26 cellular contexts compared by ENCODE assay signal in the genomic region with DNA sequence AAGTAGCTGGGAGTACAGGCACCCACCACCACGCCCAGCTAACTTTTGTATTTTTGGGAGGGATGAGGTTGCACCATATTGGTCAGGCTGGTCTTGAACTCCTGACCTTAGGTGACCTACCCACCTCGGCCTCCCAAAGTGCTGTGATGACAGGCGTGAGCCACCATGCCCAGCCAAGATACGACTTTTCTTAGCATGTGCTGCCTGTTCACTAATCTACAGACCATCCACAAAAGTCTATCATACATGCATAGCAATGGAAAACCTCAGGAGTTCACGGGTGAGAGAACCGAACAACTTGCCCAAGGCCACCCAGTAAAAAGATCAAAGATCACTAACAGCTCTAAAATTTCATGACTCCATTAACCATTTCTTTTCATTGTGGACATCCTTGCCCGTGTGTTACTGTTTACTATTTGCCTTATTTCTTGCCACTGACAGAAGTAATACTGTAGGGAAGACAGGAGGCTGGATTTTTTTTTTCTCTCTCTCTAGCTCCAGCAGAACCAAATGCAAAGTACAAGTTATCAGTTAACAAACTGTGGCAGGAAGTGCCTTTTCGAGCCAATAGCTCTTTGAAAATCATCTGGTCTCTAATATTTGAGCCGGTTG.
DNase-seq lines count a peak whose midpoint lies in the region; ATAC-seq and TF ChIP-seq lines count a peak whose summit lies in the region.
"Had no signal": no experiment of that assay in that cellular context is flagged by ENCODE, and none has a peak within 500 bp of the region (broad histone marks: within the 10 kb centered on the region; RNA-seq: fewer than 3 reads in every experiment).

No MANE protein-coding gene starts in this region.

- peaks cover 7% of the 10 kb centered on the region for H3K4me1 ChIP-seq in testis
- H3K4me1 ChIP-seq: pancreas, uterus had no signal

- no peaks in the 10 kb centered on the region for H3K27me3 ChIP-seq in CD4-positive, alpha-beta T cell (ENCODE audit: control insufficient read depth, insufficient read depth, low read length)
- H3K27me3 ChIP-seq in testis: no peaks in the 10 kb centered on the region
- H3K27me3 ChIP-seq: foreskin keratinocyte, pancreas, SJSA1, uterus had no signal

- peak overlapping the region; percentile 88 for H3K27ac ChIP-seq in CD4-positive, alpha-beta T cell (ENCODE audit: low read depth, low read length)
- no peak overlapping the region for H3K27ac ChIP-seq in testis
- H3K27ac ChIP-seq: foreskin keratinocyte, pancreas, SJSA1, uterus, WERI-Rb-1 had no signal

- intact Hi-C loops in CD4-positive, alpha-beta T cell (cut with DNase I, micrococcal nuclease): loop anchor here in 1 of 2 experiments (5.0 kb wide), 3 partner anchors 184 to 479 kb away; no protein-coding TSS in a partner anchor
- intact Hi-C loops in testis (cut with DNase I; ENCODE audit: low total_unique reads): no loop called here

- H3K9me3 Mint-ChIP-seq in activated CD8-positive, alpha-beta memory T cell treated with anti-CD3 and anti-CD28 coated beads, Interleukin-2, amount 10 ng/mL, durations not matched to agents 7 days and 5 days (ENCODE audit: low read depth): peaks cover 12% of the 10 kb centered on the region
- H3K9me3 Mint-ChIP-seq in CD4-positive, alpha-beta T cell: peaks cover 3% of the 10 kb centered on the region
- H3K9me3 Mint-ChIP-seq in WTC11: peaks cover 19% of the 10 kb centered on the region
- H3K9me3 Mint-ChIP-seq in effector memory CD8-positive, alpha-beta T cell: peaks cover 0 to 1% of the 10 kb centered on the region in 2 donors

- H3K27me3 Mint-ChIP-seq in activated CD8-positive, alpha-beta memory T cell treated with anti-CD3 and anti-CD28 coated beads, Interleukin-2, amount 10 ng/mL, durations not matched to agents 7 days and 5 days: no peaks in the 10 kb centered on the region
- no peaks in the 10 kb centered on the region for H3K27me3 Mint-ChIP-seq in CD4-positive, alpha-beta T cell
- H3K27me3 Mint-ChIP-seq in WTC11 (ENCODE audit: low read depth): no peaks in the 10 kb centered on the region
- H3K27me3 Mint-ChIP-seq in effector memory CD8-positive, alpha-beta T cell: no peaks in the 10 kb centered on the region

- CTCF ChIA-PET in activated CD8-positive, alpha-beta memory T cell treated with anti-CD3 and anti-CD28 coated beads, Interleukin-2, amount 10 ng/mL, durations not matched to agents 7 days and 5 days (lab: Charles Lee): interaction anchor here (0.6 to 1.6 kb wide), 4 partner anchors 13 to 94 kb away, joined by 3 read pairs; no protein-coding TSS in a partner anchor
- CTCF ChIA-PET in CD4-positive, alpha-beta T cell (lab: Charles Lee): interaction anchor here (1.4 to 1.5 kb wide), 2 partner anchors 35 to 62 kb away, joined by 3 to 4 read pairs; no protein-coding TSS in a partner anchor
- CTCF ChIA-PET in WTC11 (lab: Charles Lee) (no interaction called here), HEK293T (lab: Yijun Ruan, JAX) (interaction anchor here (1.4 kb wide), 1 partner anchor 17 kb away, joined by 3 read pairs; no protein-coding TSS in a partner anchor)

- no peak overlapping the region for H3K4me3 Mint-ChIP-seq in activated CD8-positive, alpha-beta memory T cell treated with anti-CD3 and anti-CD28 coated beads, Interleukin-2, amount 10 ng/mL, durations not matched to agents 7 days and 5 days
- peak overlapping the region; percentile 86 for H3K4me3 Mint-ChIP-seq in CD4-positive, alpha-beta T cell
- no peak overlapping the region for H3K4me3 Mint-ChIP-seq in WTC11
- H3K4me3 Mint-ChIP-seq in effector memory CD8-positive, alpha-beta T cell: peak overlapping the region; percentile 63 to 91
- H3K4me3 Mint-ChIP-seq: nephron had no signal

- peak overlapping the region; percentile 20 for H3K27ac Mint-ChIP-seq in activated CD8-positive, alpha-beta memory T cell treated with anti-CD3 and anti-CD28 coated beads, Interleukin-2, amount 10 ng/mL, durations not matched to agents 7 days and 5 days
- H3K27ac Mint-ChIP-seq in CD4-positive, alpha-beta T cell: peak overlapping the region; percentile 95
- H3K27ac Mint-ChIP-seq in WTC11: no peak overlapping the region
- H3K27ac Mint-ChIP-seq in effector memory CD8-positive, alpha-beta T cell: peak overlapping the region; percentile 73 to 88
- H3K27ac Mint-ChIP-seq: nephron had no signal

- ATAC-seq in activated CD8-positive, alpha-beta memory T cell treated with anti-CD3 and anti-CD28 coated beads, Interleukin-2, amount 10 ng/mL, durations not matched to agents 7 days and 5 days: no peak
- no peak for ATAC-seq in CD4-positive, alpha-beta T cell (ENCODE audit: poor library complexity)
- ATAC-seq in WTC11: no peak
- ATAC-seq in effector memory CD8-positive, alpha-beta T cell (replicated peaks): no peak
- ATAC-seq: foreskin keratinocyte, left lobe of liver, pancreas, right cardiac atrium had no signal

- H3K4me1 Mint-ChIP-seq in activated CD8-positive, alpha-beta memory T cell treated with anti-CD3 and anti-CD28 coated beads, Interleukin-2, amount 10 ng/mL, durations not matched to agents 7 days and 5 days: peaks cover 60% of the 10 kb centered on the region
- H3K4me1 Mint-ChIP-seq in CD4-positive, alpha-beta T cell (ENCODE audit: low read depth): peaks cover 92% of the 10 kb centered on the region
- H3K4me1 Mint-ChIP-seq in WTC11: peaks cover 37% of the 10 kb centered on the region
- peaks cover 45 to 72% of the 10 kb centered on the region in 2 donors for H3K4me1 Mint-ChIP-seq in effector memory CD8-positive, alpha-beta T cell (ENCODE audit: low read depth in 2 of 2)

- H3K4me3 ChIP-seq in testis: no peak overlapping the region
- H3K4me3 ChIP-seq: pancreas, SJSA1, uterus had no signal

- WGBS in testis, 2 donors: 87 to 90% methylated on average over 9 of the region's 9 CpGs

- H3K36me3 Mint-ChIP-seq in activated CD8-positive, alpha-beta memory T cell treated with anti-CD3 and anti-CD28 coated beads, Interleukin-2, amount 10 ng/mL, durations not matched to agents 7 days and 5 days: peaks cover 27% of the 10 kb centered on the region
- peaks cover 57% of the 10 kb centered on the region for H3K36me3 Mint-ChIP-seq in CD4-positive, alpha-beta T cell (ENCODE audit: low read depth)
- H3K36me3 Mint-ChIP-seq in WTC11: peaks cover 30% of the 10 kb centered on the region
- H3K36me3 Mint-ChIP-seq in effector memory CD8-positive, alpha-beta T cell (ENCODE audit: insufficient read depth): peaks cover 12% of the 10 kb centered on the region

- no peak for TF ChIP-seq CTCF in CD4-positive, alpha-beta T cell (IDR thresholded peaks at IDR 0.05)
- TF ChIP-seq CTCF in WTC11 (IDR thresholded peaks at IDR 0.05) (no peak), testis (IDR thresholded peaks at IDR 0.05) (no peak)

- no peaks in the 10 kb centered on the region for H3K36me3 ChIP-seq in testis (ENCODE audit: low read depth, missing control alignments)
- H3K36me3 ChIP-seq: SJSA1, uterus, WERI-Rb-1 had no signal

- DNase-seq in activated CD8-positive, alpha-beta memory T cell treated with anti-CD3 and anti-CD28 coated beads, Interleukin-2, amount 10 ng/mL, durations not matched to agents 7 days and 5 days: no peak
- DNase-seq in activated CD8-positive, alpha-beta memory T cell treated with anti-CD3 and anti-CD28 coated beads, Interleukin-2, amount 50 U/mL, for 48 hours: no peak
- DNase-seq in CD4-positive, alpha-beta T cell: no peak
- DNase-seq in WTC11 (ENCODE audit: low spot score) (no peak), HEK293T (ENCODE audit: extremely low spot score) (no peak), testis (no peak)
- no peak for DNase-seq in effector memory CD8-positive, alpha-beta T cell
- no peak for DNase-seq in effector CD4-positive, alpha-beta T cell
- DNase-seq: activated gamma-delta T cell; cerebellar nuclear complex; DMS79 treated with DMSO at 0.1 percent for 48 hours; foreskin keratinocyte; HCEC 1CT; KBM-7; MM.1S; NCI-H1436; NCI-H2107; NK-92 treated with Interleukin-12 subunit alpha and Interleukin-12 subunit beta, amount 100 ng/mL, for 24 hours; pancreas; right cardiac atrium; substantia nigra; uterus; WERI-Rb-1 had no signal

- POLR2A ChIA-PET in CD4-positive, alpha-beta T cell (lab: Charles Lee): interaction anchor here (0.6 to 2.3 kb wide), 22 partner anchors 10 to 432 kb away, joined by 3 to 37 read pairs (median 5); a partner anchor contains a TSS
- POLR2A ChIA-PET in WTC11 (lab: Charles Lee): no interaction called here
- POLR2A ChIA-PET in HEK293T (lab: Yijun Ruan, JAX): no interaction called here

- TF ChIP-seq POLR2A in testis (IDR thresholded peaks at IDR 0.05): no peak

- no peaks in the 10 kb centered on the region for H3K9me3 ChIP-seq in CD4-positive, alpha-beta T cell (ENCODE audit: control insufficient read depth, low read length)
- H3K9me3 ChIP-seq in testis: no peaks in the 10 kb centered on the region
- H3K9me3 ChIP-seq: pancreas, uterus had no signal

TF ChIP-seq in HEK293T, 16 proteins besides CTCF, POLR2A, EP300 and RAD21:
- TF ChIP-seq ZNF384 (IDR thresholded peaks at IDR 0.05): no peak
- TF ChIP-seq FOXM1 (IDR thresholded peaks at IDR 0.05; ENCODE audit: borderline replicate concordance): no peak
- no peak for TF ChIP-seq TARDBP (IDR thresholded peaks at IDR 0.05)
- TF ChIP-seq SUZ12 (IDR thresholded peaks at IDR 0.05): no peak
- TF ChIP-seq BHLHE40 (IDR thresholded peaks at IDR 0.05; ENCODE audit: borderline replicate concordance): no peak
- no peak for TF ChIP-seq LEF1 (IDR thresholded peaks at IDR 0.05; ENCODE audit: borderline replicate concordance)
- no peak for TF ChIP-seq CTBP1 (IDR thresholded peaks at IDR 0.05; ENCODE audit: borderline replicate concordance)
- no peak for TF ChIP-seq L3MBTL2 (conservative IDR thresholded peaks at IDR 0.05)

Comparison
In these comparisons a context has a peak if more than half of its experiments do, and no peak if none do; other contexts are left out.
1. H3K4me3 Mint-ChIP-seq: peak in CD4-positive, alpha-beta T cell (single experiment) and effector memory CD8-positive, alpha-beta T cell (2 of 2); none in activated CD8-positive, alpha-beta memory T cell treated with anti-CD3 and anti-CD28 coated beads, Interleukin-2, amount 10 ng/mL, durations not matched to agents 7 days and 5 days (single experiment) and WTC11 (single experiment).